Comparison of ENCODE assay signal across 11 cellular contexts in the genomic region with DNA sequence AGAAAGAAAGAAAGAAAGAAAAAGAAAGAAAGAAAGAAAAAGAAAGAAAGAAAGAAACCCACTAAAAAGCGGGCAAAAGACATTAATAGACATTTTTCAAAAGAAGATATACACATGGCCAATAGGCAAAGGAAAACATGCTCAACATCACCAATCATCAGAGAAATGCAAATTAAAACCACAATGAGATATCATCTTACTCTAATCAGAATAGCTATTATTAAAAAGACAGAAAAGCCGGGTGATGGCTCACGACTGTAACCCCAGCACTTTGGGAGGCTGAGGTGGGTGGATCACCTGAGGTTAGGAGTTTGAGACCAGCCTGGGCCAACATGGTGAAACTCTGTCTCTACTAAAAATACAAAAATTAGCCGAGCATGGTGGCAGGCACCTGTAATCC. TPM values are rescaled to one million over a fixed set of nuclear protein-coding genes. Genes with fewer than 3 reads are reported as not detected.
"Had no signal": no experiment of that assay in that cellular context is flagged by ENCODE, and none has a peak within 500 bp of the region (broad histone marks: within the 10 kb centered on the region; RNA-seq: fewer than 3 reads in every experiment).

No MANE protein-coding gene starts in this region.

RNA-seq across cellular contexts. Expression of a gene that starts 5.5 kb away (rescaled TPM):
- total RNA-seq: activated B cell treated with CpG ODN at 0.5 μM for 24 hours; activated CD4-positive, alpha-beta T cell treated with anti-CD3 and anti-CD28 coated beads, Interleukin-2, amount 10 ng/mL, durations not matched to agents 24 days and 14 days; activated T-helper 1 cell treated with anti-CD3 and anti-CD28 coated beads, Interleukin-12 subunit alpha, Interleukin-12 subunit beta, Interleukin-2, Interleukin-4 antibody, amounts not matched to agents 30 ng/mL and 10 ng/mL and 1 ng/mL, durations not matched to agents 14 hours and 24 hours and 36 hours; astrocyte; bronchial epithelial cell; chondrocyte; dermis blood vessel endothelial cell; esophagus muscularis mucosa; foreskin keratinocyte; gastrocnemius medialis; heart left ventricle had no signal
- polyA plus RNA-seq: foreskin keratinocyte, heart left ventricle had no signal

RNA-seq across cellular contexts. Expression of a gene that starts 9.5 kb away (rescaled TPM):
- total RNA-seq: bronchial epithelial cell, foreskin keratinocyte had no signal
- polyA plus RNA-seq: foreskin keratinocyte had no signal

RNA-seq across cellular contexts. Expression of a gene that starts 34.5 kb away (rescaled TPM):
- total RNA-seq: activated B cell treated with CpG ODN at 0.5 μM for 24 hours; activated T-helper 1 cell treated with anti-CD3 and anti-CD28 coated beads, Interleukin-12 subunit alpha, Interleukin-12 subunit beta, Interleukin-2, Interleukin-4 antibody, amounts not matched to agents 30 ng/mL and 10 ng/mL and 1 ng/mL, durations not matched to agents 14 hours and 24 hours and 36 hours; astrocyte; bronchial epithelial cell; chondrocyte; dermis blood vessel endothelial cell; esophagus muscularis mucosa had no signal
- polyA plus RNA-seq: heart left ventricle had no signal
